ENCODE assay signal across 1 cellular context in genomic region chr2:64471616-64472015, GRCh38.
TF ChIP-seq lines count a peak whose summit lies in the region.

No MANE protein-coding gene starts in this region.

TF ChIP-seq in WTC11, 78 proteins besides CTCF, POLR2A, EP300 and RAD21 (continued from another document):
- TF ChIP-seq, protein P1, sequence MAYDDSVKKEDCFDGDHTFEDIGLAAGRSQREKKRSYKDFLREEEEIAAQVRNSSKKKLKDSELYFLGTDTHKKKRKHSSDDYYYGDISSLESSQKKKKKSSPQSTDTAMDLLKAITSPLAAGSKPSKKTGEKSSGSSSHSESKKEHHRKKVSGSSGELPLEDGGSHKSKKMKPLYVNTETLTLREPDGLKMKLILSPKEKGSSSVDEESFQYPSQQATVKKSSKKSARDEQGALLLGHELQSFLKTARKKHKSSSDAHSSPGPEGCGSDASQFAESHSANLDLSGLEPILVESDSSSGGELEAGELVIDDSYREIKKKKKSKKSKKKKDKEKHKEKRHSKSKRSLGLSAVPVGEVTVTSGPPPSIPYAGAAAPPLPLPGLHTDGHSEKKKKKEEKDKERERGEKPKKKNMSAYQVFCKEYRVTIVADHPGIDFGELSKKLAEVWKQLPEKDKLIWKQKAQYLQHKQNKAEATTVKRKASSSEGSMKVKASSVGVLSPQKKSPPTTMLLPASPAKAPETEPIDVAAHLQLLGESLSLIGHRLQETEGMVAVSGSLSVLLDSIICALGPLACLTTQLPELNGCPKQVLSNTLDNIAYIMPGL (CRISPR knock-in tag; IDR thresholded peaks at IDR 0.05) = no peak
- TF ChIP-seq ESRRA (CRISPR knock-in tag; IDR thresholded peaks at IDR 0.05; ENCODE audit: borderline replicate concordance) = no peak
- TF ChIP-seq, protein P2, sequence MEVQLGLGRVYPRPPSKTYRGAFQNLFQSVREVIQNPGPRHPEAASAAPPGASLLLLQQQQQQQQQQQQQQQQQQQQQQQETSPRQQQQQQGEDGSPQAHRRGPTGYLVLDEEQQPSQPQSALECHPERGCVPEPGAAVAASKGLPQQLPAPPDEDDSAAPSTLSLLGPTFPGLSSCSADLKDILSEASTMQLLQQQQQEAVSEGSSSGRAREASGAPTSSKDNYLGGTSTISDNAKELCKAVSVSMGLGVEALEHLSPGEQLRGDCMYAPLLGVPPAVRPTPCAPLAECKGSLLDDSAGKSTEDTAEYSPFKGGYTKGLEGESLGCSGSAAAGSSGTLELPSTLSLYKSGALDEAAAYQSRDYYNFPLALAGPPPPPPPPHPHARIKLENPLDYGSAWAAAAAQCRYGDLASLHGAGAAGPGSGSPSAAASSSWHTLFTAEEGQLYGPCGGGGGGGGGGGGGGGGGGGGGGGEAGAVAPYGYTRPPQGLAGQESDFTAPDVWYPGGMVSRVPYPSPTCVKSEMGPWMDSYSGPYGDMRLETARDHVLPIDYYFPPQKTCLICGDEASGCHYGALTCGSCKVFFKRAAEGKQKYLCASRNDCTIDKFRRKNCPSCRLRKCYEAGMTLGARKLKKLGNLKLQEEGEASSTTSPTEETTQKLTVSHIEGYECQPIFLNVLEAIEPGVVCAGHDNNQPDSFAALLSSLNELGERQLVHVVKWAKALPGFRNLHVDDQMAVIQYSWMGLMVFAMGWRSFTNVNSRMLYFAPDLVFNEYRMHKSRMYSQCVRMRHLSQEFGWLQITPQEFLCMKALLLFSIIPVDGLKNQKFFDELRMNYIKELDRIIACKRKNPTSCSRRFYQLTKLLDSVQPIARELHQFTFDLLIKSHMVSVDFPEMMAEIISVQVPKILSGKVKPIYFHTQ (CRISPR knock-in tag; IDR thresholded peaks at IDR 0.05) = no peak
- TF ChIP-seq ZNF219 (CRISPR knock-in tag; IDR thresholded peaks at IDR 0.05; ENCODE audit: borderline replicate concordance) = no peak
- TF ChIP-seq FOXK1 (CRISPR knock-in tag; IDR thresholded peaks at IDR 0.05) = no peak
- no peak for TF ChIP-seq NFE2L1 (CRISPR knock-in tag; IDR thresholded peaks at IDR 0.05)
- no peak for TF ChIP-seq ELF4 (CRISPR knock-in tag; IDR thresholded peaks at IDR 0.05; ENCODE audit: low read depth)
- TF ChIP-seq ETV6 (CRISPR knock-in tag; IDR thresholded peaks at IDR 0.05) = no peak
- TF ChIP-seq NR2C2 (CRISPR knock-in tag; IDR thresholded peaks at IDR 0.05) = no peak
- no peak for TF ChIP-seq MYBL2 (CRISPR knock-in tag; IDR thresholded peaks at IDR 0.05)
- TF ChIP-seq ZNF423 (CRISPR knock-in tag; IDR thresholded peaks at IDR 0.05) = no peak
- TF ChIP-seq EMX1 (CRISPR knock-in tag; IDR thresholded peaks at IDR 0.05) = no peak
TF ChIP-seq in WTC11: peak in this region for 0.
